Comparison of ENCODE assay signal across 23 cellular contexts in the genomic region with DNA sequence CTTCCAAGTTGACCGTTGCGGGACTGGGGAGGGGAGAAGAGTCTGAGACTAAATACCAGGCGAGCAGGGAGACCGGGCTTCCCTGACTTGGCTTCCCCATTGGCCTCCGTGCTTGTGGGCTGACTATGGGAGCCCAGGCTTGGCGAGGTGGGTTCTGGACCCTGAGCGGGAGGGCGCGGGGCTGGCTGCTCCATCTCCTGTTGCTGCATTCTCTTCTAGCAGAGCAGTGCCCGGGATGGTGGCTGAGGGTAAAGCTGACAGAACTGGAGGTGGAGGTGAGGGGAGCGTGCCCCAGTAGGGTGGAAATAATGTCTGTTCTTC. TPM values are rescaled to one million over a fixed set of nuclear protein-coding genes. Genes with fewer than 3 reads are reported as not detected.
A peak's percentile ranks its signal among the peaks of the same experiment; 100 is the strongest.
DNase-seq lines count a peak whose midpoint lies in the region; ATAC-seq and TF ChIP-seq lines count a peak whose summit lies in the region.
"Had no signal": no experiment of that assay in that cellular context is flagged by ENCODE, and none has a peak within 500 bp of the region (broad histone marks: within the 10 kb centered on the region; RNA-seq: fewer than 3 reads in every experiment).

No MANE protein-coding gene starts in this region.

- TF ChIP-seq POLR2A in upper lobe of left lung (IDR thresholded peaks at IDR 0.05) (no peak), body of pancreas (IDR thresholded peaks at IDR 0.05) (no peak)

- no peaks in the 10 kb centered on the region for H3K9me3 ChIP-seq in HUES48 (ENCODE audit: control insufficient read depth, insufficient read depth, low read length)
- H3K9me3 ChIP-seq in upper lobe of left lung: no peaks in the 10 kb centered on the region
- H3K9me3 ChIP-seq in body of pancreas: no peaks in the 10 kb centered on the region
- H3K9me3 ChIP-seq: heart right ventricle, sigmoid colon, SJCRH30, uterus had no signal

- intact Hi-C loops in body of pancreas (cut with DNase I): loop anchor here (5.0 kb wide), 1 partner anchor 518 kb away; the partner anchor contains the start of gene SYT2

- H3K9ac ChIP-seq in HUES48 (ENCODE audit: low read depth, low read length): no peak overlapping the region

- WGBS in upper lobe of left lung, 2 donors: 39 to 57% methylated on average over 3 to 10 of the region's 11 CpGs
- 57 to 58% methylated on average over 5 to 11 of the region's 11 CpGs for WGBS in body of pancreas, 2 donors

- H3K36me3 Mint-ChIP-seq in effector memory CD8-positive, alpha-beta T cell (ENCODE audit: insufficient read depth): peaks cover 6% of the 10 kb centered on the region
- H3K36me3 Mint-ChIP-seq in natural killer cell treated with Interleukin-12 subunit alpha and Interleukin-12 subunit beta and Interleukin-15 and Interleukin-18, amount 100 ng/mL, for 72 hours: no peaks in the 10 kb centered on the region
- no peaks in the 10 kb centered on the region for H3K36me3 Mint-ChIP-seq in T-helper 2 cell treated with Interferon-gamma antibody and Interleukin-4, amounts not matched to agents 5 μg/mL and 100 μg/mL, for 36 hours (ENCODE audit: low read depth)
- H3K36me3 Mint-ChIP-seq: activated naive CD8-positive, alpha-beta T cell treated with anti-CD3 and anti-CD28 coated beads, Interleukin-2, amount 10 ng/mL, durations not matched to agents 7 days and 5 days had no signal

- H3K4me3 ChIP-seq in HUES48 (ENCODE audit: low read depth, low read length): peak overlapping the region; percentile 55; the same call in 1 of the 2 replicates
- H3K4me3 ChIP-seq in upper lobe of left lung: peak overlapping the region in 3 of 4 donors; percentile 15 to 35 (median 29)
- no peak overlapping the region for H3K4me3 ChIP-seq in body of pancreas
- H3K4me3 ChIP-seq: GM12878, SJCRH30 had no signal

- peaks cover 0 to 55% of the 10 kb centered on the region in 2 donors for H3K27me3 Mint-ChIP-seq in effector memory CD8-positive, alpha-beta T cell
- H3K27me3 Mint-ChIP-seq in natural killer cell treated with Interleukin-12 subunit alpha and Interleukin-12 subunit beta and Interleukin-15 and Interleukin-18, amount 100 ng/mL, for 72 hours: peaks cover 0 to 11% of the 10 kb centered on the region in 2 donors
- peaks cover 49% of the 10 kb centered on the region for H3K27me3 Mint-ChIP-seq in T-helper 2 cell treated with Interferon-gamma antibody and Interleukin-4, amounts not matched to agents 5 μg/mL and 100 μg/mL, for 36 hours (ENCODE audit: low read depth)

- H3K27me3 ChIP-seq in HUES48 (ENCODE audit: control insufficient read depth, insufficient read depth, low read length) (peaks cover 25% of the 10 kb centered on the region), upper lobe of left lung (peaks cover 0 to 13% (median 5%) of the 10 kb centered on the region in 4 donors), body of pancreas (peaks cover 0 to 11% of the 10 kb centered on the region in 2 donors)
- H3K27me3 ChIP-seq: uterus had no signal

- H3K9me3 Mint-ChIP-seq in effector memory CD8-positive, alpha-beta T cell: no peaks in the 10 kb centered on the region
- H3K9me3 Mint-ChIP-seq in natural killer cell treated with Interleukin-12 subunit alpha and Interleukin-12 subunit beta and Interleukin-15 and Interleukin-18, amount 100 ng/mL, for 72 hours: no peaks in the 10 kb centered on the region
- H3K9me3 Mint-ChIP-seq in T-helper 2 cell treated with Interferon-gamma antibody and Interleukin-4, amounts not matched to agents 5 μg/mL and 100 μg/mL, for 36 hours: no peaks in the 10 kb centered on the region
- H3K9me3 Mint-ChIP-seq: activated naive CD8-positive, alpha-beta T cell treated with anti-CD3 and anti-CD28 coated beads, Interleukin-2, amount 10 ng/mL, durations not matched to agents 7 days and 5 days; T-helper 1 cell treated with Interleukin-12 subunit alpha and Interleukin-12 subunit beta and Interleukin-4 antibody, amounts not matched to agents 30 μg/mL and 1 μg/mL, for 36 hours had no signal

- H3K27ac Mint-ChIP-seq in effector memory CD8-positive, alpha-beta T cell: peak overlapping the region; percentile 78 to 97
- peak overlapping the region; percentile 26 to 29 for H3K27ac Mint-ChIP-seq in natural killer cell treated with Interleukin-12 subunit alpha and Interleukin-12 subunit beta and Interleukin-15 and Interleukin-18, amount 100 ng/mL, for 72 hours
- no peak overlapping the region for H3K27ac Mint-ChIP-seq in T-helper 2 cell treated with Interferon-gamma antibody and Interleukin-4, amounts not matched to agents 5 μg/mL and 100 μg/mL, for 36 hours
- H3K27ac Mint-ChIP-seq: activated naive CD8-positive, alpha-beta T cell treated with anti-CD3 and anti-CD28 coated beads, Interleukin-2, amount 10 ng/mL, durations not matched to agents 7 days and 5 days; T-helper 1 cell treated with Interleukin-12 subunit alpha and Interleukin-12 subunit beta and Interleukin-4 antibody, amounts not matched to agents 30 μg/mL and 1 μg/mL, for 36 hours had no signal

- no peak for TF ChIP-seq CTCF in upper lobe of left lung (IDR thresholded peaks at IDR 0.05)
- no peak for TF ChIP-seq CTCF in body of pancreas (IDR thresholded peaks at IDR 0.05)

- no peak overlapping the region for H3K27ac ChIP-seq in HUES48 (ENCODE audit: low read depth, low read length)
- no peak overlapping the region for H3K27ac ChIP-seq in upper lobe of left lung
- no peak overlapping the region for H3K27ac ChIP-seq in body of pancreas
- H3K27ac ChIP-seq: cardiac muscle cell, heart right ventricle, sigmoid colon, SJCRH30, uterus had no signal

- H3K4me3 Mint-ChIP-seq in effector memory CD8-positive, alpha-beta T cell: peak overlapping the region; percentile 64 to 76
- H3K4me3 Mint-ChIP-seq in natural killer cell treated with Interleukin-12 subunit alpha and Interleukin-12 subunit beta and Interleukin-15 and Interleukin-18, amount 100 ng/mL, for 72 hours: peak overlapping the region; percentile 65
- H3K4me3 Mint-ChIP-seq in T-helper 2 cell treated with Interferon-gamma antibody and Interleukin-4, amounts not matched to agents 5 μg/mL and 100 μg/mL, for 36 hours: no peak overlapping the region
- H3K4me3 Mint-ChIP-seq: activated naive CD8-positive, alpha-beta T cell treated with anti-CD3 and anti-CD28 coated beads, Interleukin-2, amount 10 ng/mL, durations not matched to agents 7 days and 5 days; T-helper 1 cell treated with Interleukin-12 subunit alpha and Interleukin-12 subunit beta and Interleukin-4 antibody, amounts not matched to agents 30 μg/mL and 1 μg/mL, for 36 hours had no signal

- no peak for ATAC-seq in effector memory CD8-positive, alpha-beta T cell (replicated peaks)
- ATAC-seq in natural killer cell treated with Interleukin-12 subunit alpha and Interleukin-12 subunit beta and Interleukin-15 and Interleukin-18, amount 100 ng/mL, for 72 hours: no peak
- ATAC-seq in upper lobe of left lung (ENCODE audit: low FRiP score in 2 of 2): no peak
- ATAC-seq in body of pancreas: no peak

- DNase-seq in effector memory CD8-positive, alpha-beta T cell: no peak
- no peak for DNase-seq in natural killer cell treated with Interleukin-12 subunit alpha and Interleukin-12 subunit beta and Interleukin-15 and Interleukin-18, amount 100 ng/mL, for 72 hours (ENCODE audit: low spot score)
- DNase-seq in upper lobe of left lung (no peak), body of pancreas (no peak)
- no peak for DNase-seq in T-helper 2 cell treated with Interferon-gamma antibody and Interleukin-4, amounts not matched to agents 5 μg/mL and 100 μg/mL, for 36 hours (ENCODE audit: low spot score)
- no peak for DNase-seq in activated effector memory CD4-positive, alpha-beta T cell treated with anti-CD3 and anti-CD28 coated beads, Interleukin-2, amount 50 U/mL, for 16 hours
- DNase-seq: activated CD4-positive, CD25-positive, alpha-beta regulatory T cell; activated naive CD8-positive, alpha-beta T cell treated with anti-CD3 and anti-CD28 coated beads, Interleukin-2, amount 10 ng/mL, durations not matched to agents 7 days and 5 days; effector CD8-positive, alpha-beta T cell; GF-D8; heart right ventricle; Kasumi-1; kidney glomerular epithelial cell; NCI-H1105 treated with DMSO at 0.1 percent for 48 hours; NCI-H774; nucleus accumbens; sigmoid colon; SJCRH30; uterus had no signal

- TF ChIP-seq EP300 in upper lobe of left lung (IDR thresholded peaks at IDR 0.05): no peak

- peaks cover 38 to 48% of the 10 kb centered on the region in 2 donors for H3K4me1 Mint-ChIP-seq in effector memory CD8-positive, alpha-beta T cell (ENCODE audit: low read depth in 2 of 2)
- peaks cover 27 to 50% of the 10 kb centered on the region in 2 donors for H3K4me1 Mint-ChIP-seq in natural killer cell treated with Interleukin-12 subunit alpha and Interleukin-12 subunit beta and Interleukin-15 and Interleukin-18, amount 100 ng/mL, for 72 hours (ENCODE audit: low read depth in 2 of 2)
- H3K4me1 Mint-ChIP-seq in T-helper 2 cell treated with Interferon-gamma antibody and Interleukin-4, amounts not matched to agents 5 μg/mL and 100 μg/mL, for 36 hours (ENCODE audit: low read depth): peaks cover 2% of the 10 kb centered on the region

- H3K4me1 ChIP-seq in HUES48 (ENCODE audit: control insufficient read depth, insufficient read depth, low read length): no peaks in the 10 kb centered on the region; the same call in 1 of the 2 replicates
- H3K4me1 ChIP-seq in upper lobe of left lung: peaks cover 12 to 22% (median 14%) of the 10 kb centered on the region in 4 donors
- peaks cover 13% of the 10 kb centered on the region for H3K4me1 ChIP-seq in body of pancreas
- H3K4me1 ChIP-seq: SJCRH30, uterus had no signal

- no peaks in the 10 kb centered on the region for H3K36me3 ChIP-seq in HUES48 (ENCODE audit: control insufficient read depth, insufficient read depth, low read length)
- no peaks in the 10 kb centered on the region for H3K36me3 ChIP-seq in upper lobe of left lung
- no peaks in the 10 kb centered on the region for H3K36me3 ChIP-seq in body of pancreas (replicated peaks in 1 of 2; ENCODE audit: insufficient read depth in 1 of 2, low read depth in 2 of 2)
- H3K36me3 ChIP-seq: cardiac muscle cell, heart right ventricle, sigmoid colon, SJCRH30, uterus had no signal

RNA-seq across cellular contexts. Expression of gene LGR6, which starts 0.7 kb away (rescaled TPM):
- 1 to 10 TPM; 5.8 to 5.9 TPM for total RNA-seq in natural killer cell treated with Interleukin-12 subunit alpha and Interleukin-12 subunit beta and Interleukin-15 and Interleukin-18, amount 100 ng/mL, for 72 hours
- total RNA-seq in upper lobe of left lung (1 to 10 TPM in 3 of 6 donors, under 1 TPM in 3; 0.46 to 5.2 (median 1.1) TPM), body of pancreas (under 1 TPM in 1 of 2 donors, not detected in 1; 0.52 TPM)
- total RNA-seq: cardiac muscle cell, GM12878, SJCRH30 had no signal

RNA-seq across cellular contexts. Expression of gene PTPN7, which starts 33.9 kb away (rescaled TPM):
- total RNA-seq in natural killer cell treated with Interleukin-12 subunit alpha and Interleukin-12 subunit beta and Interleukin-15 and Interleukin-18, amount 100 ng/mL, for 72 hours: 100 to 1,000 TPM; 227 to 312 TPM
- total RNA-seq in upper lobe of left lung (1 to 10 TPM; 4.6 to 9.3 (median 7.7) TPM), body of pancreas (1 to 10 TPM; 1.6 to 3.6 TPM)
- total RNA-seq: cardiac muscle cell had no signal

RNA-seq across cellular contexts. Expression of gene ARL8A, which starts 49.8 kb away (rescaled TPM):
- total RNA-seq in natural killer cell treated with Interleukin-12 subunit alpha and Interleukin-12 subunit beta and Interleukin-15 and Interleukin-18, amount 100 ng/mL, for 72 hours: 10 to 100 TPM; 68.0 to 80.0 TPM
- total RNA-seq in upper lobe of left lung: 10 to 100 TPM; 65.7 to 96.3 (median 88.4) TPM
- 10 to 100 TPM; 18.1 to 21.0 TPM for total RNA-seq in body of pancreas

Comparison
In these comparisons a context has a peak if more than half of its experiments do, and no peak if none do; other contexts are left out.
1. H3K4me3 ChIP-seq: peak in HUES48 (single experiment) and upper lobe of left lung (3 of 4); none in body of pancreas (0 of 2).
2. RNA of gene PTPN7, which starts 33.9 kb away (total RNA-seq): 227 to 312 TPM in natural killer cell treated with Interleukin-12 subunit alpha and Interleukin-12 subunit beta and Interleukin-15 and Interleukin-18, amount 100 ng/mL, for 72 hours; 4.6 to 9.3 TPM in upper lobe of left lung and 1.6 to 3.6 TPM in body of pancreas; every median in the first group is over 10 times any median in the second.